8 cellular contexts compared by ENCODE assay signal in the genomic region with DNA sequence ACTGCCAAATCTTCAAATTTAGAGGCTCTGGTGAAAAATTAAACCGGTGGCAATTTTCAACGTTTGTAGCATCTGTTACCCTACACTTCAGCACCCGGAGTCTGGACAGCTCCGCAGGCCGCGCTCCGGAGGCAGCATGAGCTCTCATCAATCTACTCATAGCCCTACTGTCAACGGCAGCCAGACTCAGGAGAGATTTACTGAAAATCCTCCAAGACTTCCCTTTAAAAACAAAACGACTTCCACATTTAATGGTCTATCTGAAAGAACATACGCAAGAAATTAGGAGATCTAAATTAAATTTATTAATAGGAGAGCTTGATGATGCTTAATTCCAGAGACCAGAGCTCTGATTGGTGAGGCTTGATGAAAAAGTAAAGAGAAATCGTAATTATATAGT. TPM values are rescaled to one million over a fixed set of nuclear protein-coding genes. Genes with fewer than 3 reads are reported as not detected.
A peak's percentile ranks its signal among the peaks of the same experiment; 100 is the strongest.
DNase-seq lines count a peak whose midpoint lies in the region; ATAC-seq and TF ChIP-seq lines count a peak whose summit lies in the region.

No MANE protein-coding gene starts in this region.

- no peak overlapping the region for H3K4me3 Mint-ChIP-seq in activated naive CD8-positive, alpha-beta T cell treated with anti-CD3 and anti-CD28 coated beads, Interleukin-2, amount 50 U/mL, for 24 hours
- H3K4me3 Mint-ChIP-seq in type B pancreatic cell, result peak overlapping the region; percentile 67

- H3K9me3 Mint-ChIP-seq in activated naive CD8-positive, alpha-beta T cell treated with anti-CD3 and anti-CD28 coated beads, Interleukin-2, amount 50 U/mL, for 24 hours, result no peaks in the 10 kb centered on the region
- no peaks in the 10 kb centered on the region for H3K9me3 Mint-ChIP-seq in type B pancreatic cell

- TF ChIP-seq CTCF in GM10266 (IDR thresholded peaks at IDR 0.05; ENCODE audit: control insufficient read depth, insufficient read depth, low read depth, missing control alignments) (no peak), type B pancreatic cell (conservative IDR thresholded peaks at IDR 0.05) (no peak)

- peaks cover 17% of the 10 kb centered on the region for H3K4me1 Mint-ChIP-seq in activated naive CD8-positive, alpha-beta T cell treated with anti-CD3 and anti-CD28 coated beads, Interleukin-2, amount 50 U/mL, for 24 hours
- peaks cover 2% of the 10 kb centered on the region for H3K4me1 Mint-ChIP-seq in type B pancreatic cell (ENCODE audit: unreplicated experiment)

- H3K36me3 Mint-ChIP-seq in activated naive CD8-positive, alpha-beta T cell treated with anti-CD3 and anti-CD28 coated beads, Interleukin-2, amount 50 U/mL, for 24 hours (ENCODE audit: low read depth), result peaks cover 3% of the 10 kb centered on the region
- no peaks in the 10 kb centered on the region for H3K36me3 Mint-ChIP-seq in type B pancreatic cell

- no peak overlapping the region for H3K27ac Mint-ChIP-seq in activated naive CD8-positive, alpha-beta T cell treated with anti-CD3 and anti-CD28 coated beads, Interleukin-2, amount 50 U/mL, for 24 hours
- H3K27ac Mint-ChIP-seq in type B pancreatic cell, result no peak overlapping the region

- DNase-seq in GM10266 (ENCODE audit: extremely low spot score) (peak; percentile 38), NCI-H524 treated with DMSO at 0.1 percent for 48 hours (lab: John Stamatoyannopoulos, UW) (peak; percentile 6), left lobe of liver (ENCODE audit: low spot score) (no peak), type B pancreatic cell (ENCODE audit: extremely low spot score, unreplicated experiment) (peak; percentile 79), NCI-H1092 (lab: John Stamatoyannopoulos, UW) (no peak), NCI-H2029 treated with DMSO at 0.1 percent for 48 hours (lab: John Stamatoyannopoulos, UW) (no peak), NCI-H2196 (lab: John Stamatoyannopoulos, UW; ENCODE audit: unreplicated experiment) (no peak)
- peak; percentile 62 for DNase-seq in activated naive CD8-positive, alpha-beta T cell treated with anti-CD3 and anti-CD28 coated beads, Interleukin-2, amount 50 U/mL, for 24 hours

- ATAC-seq in activated naive CD8-positive, alpha-beta T cell treated with anti-CD3 and anti-CD28 coated beads, Interleukin-2, amount 50 U/mL, for 24 hours, result no peak
- peak; percentile 66 for ATAC-seq in left lobe of liver

- peaks cover 78% of the 10 kb centered on the region for H3K27me3 Mint-ChIP-seq in activated naive CD8-positive, alpha-beta T cell treated with anti-CD3 and anti-CD28 coated beads, Interleukin-2, amount 50 U/mL, for 24 hours
- peaks cover 93% of the 10 kb centered on the region for H3K27me3 Mint-ChIP-seq in type B pancreatic cell

RNA-seq across cellular contexts. Expression of gene ADCYAP1, which starts 1.0 kb away (rescaled TPM):
- not detected for total RNA-seq in left lobe of liver
- total RNA-seq in type B pancreatic cell (ENCODE audit: low replicate concordance), result 0.34 and 1.2 TPM in 2 replicates

Comparison
In these comparisons a context has a peak if more than half of its experiments do, and no peak if none do; other contexts are left out.
1. DNase-seq: peak in GM10266 (single experiment), NCI-H524 treated with DMSO at 0.1 percent for 48 hours (single experiment), activated naive CD8-positive, alpha-beta T cell treated with anti-CD3 and anti-CD28 coated beads, Interleukin-2, amount 50 U/mL, for 24 hours (single experiment) and type B pancreatic cell (single experiment); none in left lobe of liver (single experiment), NCI-H1092 (single experiment), NCI-H2029 treated with DMSO at 0.1 percent for 48 hours (single experiment) and NCI-H2196 (single experiment).